ENCODE assay signal across 8 cellular contexts in the genomic region with DNA sequence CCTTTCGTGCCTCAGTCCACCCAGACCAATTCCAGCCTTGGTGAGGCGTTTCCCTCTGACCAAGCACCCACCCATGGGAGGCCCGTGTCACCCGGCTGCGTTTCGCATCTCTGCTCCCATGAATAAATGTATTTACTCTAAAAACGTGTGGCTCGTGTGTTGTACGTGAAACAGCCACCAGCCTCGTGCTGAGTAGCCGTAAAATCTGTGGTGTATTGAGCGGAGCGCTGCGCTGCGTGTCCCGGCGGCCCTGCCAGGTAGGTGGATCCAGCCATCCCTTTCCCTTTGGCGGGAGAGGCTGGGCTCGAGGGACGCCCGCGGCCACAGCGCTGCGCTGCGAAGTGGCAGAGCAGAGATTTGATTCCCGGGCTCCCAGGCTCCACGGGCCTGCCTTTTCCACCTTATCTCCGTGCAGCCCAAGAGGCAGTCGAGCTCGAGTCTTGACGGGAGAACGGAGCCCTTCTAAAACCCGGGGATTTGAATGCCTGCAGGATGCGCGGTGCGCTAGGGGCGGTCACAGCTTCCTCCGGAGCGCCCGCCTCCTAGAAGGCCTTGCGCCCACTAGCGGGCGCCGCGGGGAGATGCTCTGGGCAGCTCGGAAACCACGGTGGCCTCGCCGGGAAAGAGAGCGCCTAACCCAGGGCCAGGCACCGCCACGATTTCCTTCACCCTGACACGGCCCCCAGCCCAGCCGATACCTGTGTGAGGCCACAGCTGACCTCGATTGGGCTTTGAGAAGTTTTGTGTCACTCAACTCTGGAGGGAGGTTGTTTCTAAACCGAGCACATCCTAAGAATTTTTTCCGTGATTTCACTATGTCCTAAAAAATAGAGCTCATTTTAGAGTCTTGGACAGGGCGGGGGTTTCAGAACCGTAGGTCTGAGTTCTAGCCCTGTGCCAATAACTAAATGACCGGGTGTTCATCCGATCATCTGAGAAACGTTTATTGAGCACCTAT. TPM values are rescaled to one million over a fixed set of nuclear protein-coding genes. Genes with fewer than 3 reads are reported as not detected.
DNase-seq lines count a peak whose midpoint lies in the region; ATAC-seq and TF ChIP-seq lines count a peak whose summit lies in the region.

No MANE protein-coding gene starts in this region.

- TF ChIP-seq CTCF in Peyer's patch (IDR thresholded peaks at IDR 0.05) = peak; percentile 70 to 96 (median 89)

- peaks cover 30 to 41% of the 10 kb centered on the region in 2 donors for H3K4me1 Mint-ChIP-seq in natural killer cell treated with Interleukin-12 subunit alpha and Interleukin-12 subunit beta and Interleukin-15 and Interleukin-18, amount 100 ng/mL, for 72 hours (ENCODE audit: low read depth in 2 of 2)

- in situ Hi-C loops in Caki2 (cut with HindIII; ENCODE audit: low pct_unique_long_range_greater_than_20kb, low sequenced_read_pairs) = no loop called here

- H3K4me3 ChIP-seq in HUES6 (ENCODE audit: low read depth, low read length) (peak overlapping the region; percentile 57), Peyer's patch (peak overlapping the region; percentile 45 to 69 (median 65))

- no peaks in the 10 kb centered on the region for H3K9me3 Mint-ChIP-seq in natural killer cell treated with Interleukin-12 subunit alpha and Interleukin-12 subunit beta and Interleukin-15 and Interleukin-18, amount 100 ng/mL, for 72 hours

- no peaks in the 10 kb centered on the region for H3K36me3 Mint-ChIP-seq in natural killer cell treated with Interleukin-12 subunit alpha and Interleukin-12 subunit beta and Interleukin-15 and Interleukin-18, amount 100 ng/mL, for 72 hours

- peaks cover 15 to 23% of the 10 kb centered on the region in 2 donors for H3K27me3 Mint-ChIP-seq in natural killer cell treated with Interleukin-12 subunit alpha and Interleukin-12 subunit beta and Interleukin-15 and Interleukin-18, amount 100 ng/mL, for 72 hours

- no peaks in the 10 kb centered on the region for H3K36me3 ChIP-seq in HUES6 (ENCODE audit: control insufficient read depth, insufficient read depth, low read length)
- no peaks in the 10 kb centered on the region for H3K36me3 ChIP-seq in Peyer's patch

- H3K4me1 ChIP-seq in HUES6 (ENCODE audit: control insufficient read depth, insufficient read depth, low read length) (peaks cover 7% of the 10 kb centered on the region; the same call in 1 of the 2 replicates), Peyer's patch (peaks cover 0 to 37% (median 3%) of the 10 kb centered on the region in 4 donors)

- no peak overlapping the region for H3K9ac ChIP-seq in HUES6 (ENCODE audit: low read length)

- no peak overlapping the region for H3K27ac ChIP-seq in HUES6 (ENCODE audit: low read depth, low read length)
- peak overlapping the region in 3 of 4 donors; percentile 36 to 56 (median 36) for H3K27ac ChIP-seq in Peyer's patch

- TF ChIP-seq POLR2A in Peyer's patch (IDR thresholded peaks at IDR 0.05) = no peak

- ATAC-seq in GM21367 (IDR thresholded peaks at IDR 0.05; ENCODE audit: unreplicated experiment) = peak; percentile 51
- peak; percentile 76 to 82 for ATAC-seq in natural killer cell treated with Interleukin-12 subunit alpha and Interleukin-12 subunit beta and Interleukin-15 and Interleukin-18, amount 100 ng/mL, for 72 hours

- H3K9me3 ChIP-seq in HUES6 (ENCODE audit: control insufficient read depth, insufficient read depth, low read depth, low read length) (no peaks in the 10 kb centered on the region), Peyer's patch (no peaks in the 10 kb centered on the region)

- H3K27me3 ChIP-seq in HUES6 (ENCODE audit: control insufficient read depth, insufficient read depth, low read length) = peaks cover 44% of the 10 kb centered on the region
- no peaks in the 10 kb centered on the region for H3K27me3 ChIP-seq in Peyer's patch

- peak; percentile 77 for DNase-seq in Caki2 (ENCODE audit: low read depth)
- peak; percentile 79 to 93 (median 90) for DNase-seq in Peyer's patch
- DNase-seq in activated T-helper 1 cell treated with Interleukin-2 at 50 U/mL for 16 hours (ENCODE audit: low read depth) = peak; percentile 73
- DNase-seq in fibroblast of peridontal ligament (ENCODE audit: extremely low read depth) = peak; percentile 74
- peak; percentile 91 for DNase-seq in natural killer cell treated with Interleukin-12 subunit alpha and Interleukin-12 subunit beta and Interleukin-15 and Interleukin-18, amount 100 ng/mL, for 72 hours (ENCODE audit: low spot score)
- peak; percentile 77 for DNase-seq in stimulated activated naive CD4-positive, alpha-beta T cell treated with Interleukin-2 at 50 U/mL for 16 hours (lab: John Stamatoyannopoulos, UW)

- peak overlapping the region; percentile 56 to 60 for H3K27ac Mint-ChIP-seq in natural killer cell treated with Interleukin-12 subunit alpha and Interleukin-12 subunit beta and Interleukin-15 and Interleukin-18, amount 100 ng/mL, for 72 hours

- H3K4me3 Mint-ChIP-seq in natural killer cell treated with Interleukin-12 subunit alpha and Interleukin-12 subunit beta and Interleukin-15 and Interleukin-18, amount 100 ng/mL, for 72 hours = peak overlapping the region; percentile 83

RNA-seq across cellular contexts. Expression of a gene that starts 3.9 kb away (rescaled TPM):
- total RNA-seq in Caki2 (2014; rRNA removed; shearing (Covaris generic); ENCODE audit: low replicate concordance) = 32.6 and 37.6 TPM in 2 replicates
- total RNA-seq in Peyer's patch = 100 to 1,000 TPM in 3 of 4 donors, 10 to 100 TPM in 1; 89.1 to 116 (median 111) TPM
- 100 to 1,000 TPM; 151 to 153 TPM for total RNA-seq in natural killer cell treated with Interleukin-12 subunit alpha and Interleukin-12 subunit beta and Interleukin-15 and Interleukin-18, amount 100 ng/mL, for 72 hours

RNA-seq across cellular contexts. Expression of a gene that starts 15.4 kb away (rescaled TPM):
- 12.8 and 21.5 TPM in 2 replicates for total RNA-seq in Caki2 (2014; rRNA removed; shearing (Covaris generic); ENCODE audit: low replicate concordance)
- 10 to 100 TPM in 3 of 4 donors, 1 to 10 TPM in 1; 9.9 to 46.2 (median 31.8) TPM for total RNA-seq in Peyer's patch
- total RNA-seq in natural killer cell treated with Interleukin-12 subunit alpha and Interleukin-12 subunit beta and Interleukin-15 and Interleukin-18, amount 100 ng/mL, for 72 hours = 1 to 10 TPM in 1 of 2 donors, under 1 TPM in 1; 0.36 to 2.2 TPM

RNA-seq across cellular contexts. Expression of a gene that starts 56.9 kb away (rescaled TPM):
- not detected in 2 replicates for total RNA-seq in Caki2 (2014; rRNA removed; shearing (Covaris generic); ENCODE audit: low replicate concordance)
- not detected for total RNA-seq in Peyer's patch
- under 1 TPM in 1 of 2 donors, not detected in 1; 0.50 TPM for total RNA-seq in natural killer cell treated with Interleukin-12 subunit alpha and Interleukin-12 subunit beta and Interleukin-15 and Interleukin-18, amount 100 ng/mL, for 72 hours
